ENCODE assay signal across 17 cellular contexts in the genomic region with DNA sequence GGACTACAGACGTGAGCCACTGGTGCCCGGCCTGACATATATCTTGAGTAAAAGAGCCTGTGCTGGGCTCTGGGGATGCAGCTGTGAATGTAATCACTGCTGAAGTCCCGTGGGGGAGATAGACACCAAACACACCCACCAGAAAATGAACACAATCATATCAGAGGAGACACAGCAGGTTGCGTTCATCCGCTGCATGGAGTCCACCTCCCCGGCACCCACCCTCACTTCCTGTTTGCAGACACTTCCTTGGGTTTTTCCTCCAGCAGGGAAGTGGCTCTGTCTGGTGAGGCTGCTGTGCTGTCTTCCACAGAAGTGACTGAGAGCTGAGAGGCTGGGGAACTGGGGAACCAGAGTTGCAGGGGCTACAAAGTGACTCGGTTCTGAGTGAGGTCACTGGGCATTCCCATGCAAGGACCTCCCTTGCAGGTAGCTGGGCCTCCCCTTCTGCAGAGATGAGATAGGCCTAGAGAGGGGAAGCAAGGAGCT. TPM values are rescaled to one million over a fixed set of nuclear protein-coding genes. Genes with fewer than 3 reads are reported as not detected.
A peak's percentile ranks its signal among the peaks of the same experiment; 100 is the strongest.
DNase-seq lines count a peak whose midpoint lies in the region; ATAC-seq and TF ChIP-seq lines count a peak whose summit lies in the region.
"Had no signal": no experiment of that assay in that cellular context is flagged by ENCODE, and none has a peak within 500 bp of the region (broad histone marks: within the 10 kb centered on the region; RNA-seq: fewer than 3 reads in every experiment).

No MANE protein-coding gene starts in this region.

- H3K27ac Mint-ChIP-seq in stimulated activated naive CD8-positive, alpha-beta T cell treated with anti-CD3 and anti-CD28 coated beads, Interleukin-15, amount 100 ng/mL, for 72 hours = peak overlapping the region in 1 of 2 donors; percentile 55
- peak overlapping the region; percentile 54 for H3K27ac Mint-ChIP-seq in activated naive CD8-positive, alpha-beta T cell treated with anti-CD3 and anti-CD28 coated beads, Interleukin-2, amount 50 U/mL, for 24 hours
- H3K27ac Mint-ChIP-seq in mesothelial cell of epicardium = no peak overlapping the region

- intact Hi-C loops in left lung (cut with DNase I) = no loop called here

- peaks cover 29% of the 10 kb centered on the region for H3K4me1 Mint-ChIP-seq in stimulated activated naive CD8-positive, alpha-beta T cell treated with anti-CD3 and anti-CD28 coated beads, Interleukin-15, amount 100 ng/mL, for 72 hours
- peaks cover 3% of the 10 kb centered on the region for H3K4me1 Mint-ChIP-seq in activated naive CD8-positive, alpha-beta T cell treated with anti-CD3 and anti-CD28 coated beads, Interleukin-2, amount 50 U/mL, for 24 hours
- H3K4me1 Mint-ChIP-seq in mesothelial cell of epicardium = peaks cover 17% of the 10 kb centered on the region

- H3K4me3 ChIP-seq in left lung = no peak overlapping the region
- H3K4me3 ChIP-seq: thoracic aorta had no signal

- H3K27ac ChIP-seq in left lung (peak overlapping the region; percentile 26 to 45), substantia nigra (ENCODE audit: low read depth, low read length, poor library complexity, severe bottlenecking) (no peak overlapping the region)
- H3K27ac ChIP-seq: thoracic aorta had no signal

- H3K36me3 ChIP-seq in left lung = peaks cover 0 to 61% of the 10 kb centered on the region in 2 donors

- no peaks in the 10 kb centered on the region for H3K36me3 Mint-ChIP-seq in activated naive CD8-positive, alpha-beta T cell treated with anti-CD3 and anti-CD28 coated beads, Interleukin-2, amount 50 U/mL, for 24 hours (ENCODE audit: low read depth)
- H3K36me3 Mint-ChIP-seq in mesothelial cell of epicardium = peaks cover 13% of the 10 kb centered on the region

- no peaks in the 10 kb centered on the region for H3K27me3 Mint-ChIP-seq in stimulated activated naive CD8-positive, alpha-beta T cell treated with anti-CD3 and anti-CD28 coated beads, Interleukin-15, amount 100 ng/mL, for 72 hours
- H3K27me3 Mint-ChIP-seq in activated naive CD8-positive, alpha-beta T cell treated with anti-CD3 and anti-CD28 coated beads, Interleukin-2, amount 50 U/mL, for 24 hours = no peaks in the 10 kb centered on the region
- H3K27me3 Mint-ChIP-seq in mesothelial cell of epicardium (ENCODE audit: low read depth) = no peaks in the 10 kb centered on the region

- no peaks in the 10 kb centered on the region for H3K9me3 ChIP-seq in left lung
- H3K9me3 ChIP-seq: thoracic aorta had no signal

- TF ChIP-seq CTCF in left lung (IDR thresholded peaks at IDR 0.05) = no peak
- no peak for TF ChIP-seq CTCF in mesothelial cell of epicardium (IDR thresholded peaks at IDR 0.05; ENCODE audit: unreplicated experiment)

- H3K4me3 Mint-ChIP-seq in stimulated activated naive CD8-positive, alpha-beta T cell treated with anti-CD3 and anti-CD28 coated beads, Interleukin-15, amount 100 ng/mL, for 72 hours = no peak overlapping the region
- H3K4me3 Mint-ChIP-seq in activated naive CD8-positive, alpha-beta T cell treated with anti-CD3 and anti-CD28 coated beads, Interleukin-2, amount 50 U/mL, for 24 hours = no peak overlapping the region
- H3K4me3 Mint-ChIP-seq in mesothelial cell of epicardium = no peak overlapping the region
- H3K4me3 Mint-ChIP-seq: neural crest cell had no signal

- no peaks in the 10 kb centered on the region for H3K27me3 ChIP-seq in left lung

- no peaks in the 10 kb centered on the region for H3K9me3 Mint-ChIP-seq in stimulated activated naive CD8-positive, alpha-beta T cell treated with anti-CD3 and anti-CD28 coated beads, Interleukin-15, amount 100 ng/mL, for 72 hours
- no peaks in the 10 kb centered on the region for H3K9me3 Mint-ChIP-seq in activated naive CD8-positive, alpha-beta T cell treated with anti-CD3 and anti-CD28 coated beads, Interleukin-2, amount 50 U/mL, for 24 hours
- H3K9me3 Mint-ChIP-seq in mesothelial cell of epicardium = no peaks in the 10 kb centered on the region
- H3K9me3 Mint-ChIP-seq: neural crest cell had no signal

- H3K4me1 ChIP-seq in left lung = peaks cover 0 to 29% of the 10 kb centered on the region in 2 donors

- peak; percentile 34 for ATAC-seq in stimulated activated naive CD8-positive, alpha-beta T cell treated with anti-CD3 and anti-CD28 coated beads, Interleukin-15, Interleukin-2, amounts not matched to agents 100 U/mL and 50 U/mL, for 24 hours
- ATAC-seq in stimulated activated naive CD8-positive, alpha-beta T cell treated with anti-CD3 and anti-CD28 coated beads, Interleukin-15, amount 100 ng/mL, for 72 hours = no peak
- ATAC-seq in activated naive CD8-positive, alpha-beta T cell treated with anti-CD3 and anti-CD28 coated beads, Interleukin-2, amount 50 U/mL, for 24 hours = peak; percentile 21
- ATAC-seq in left lung (no peak), GM21737 (IDR thresholded peaks at IDR 0.05; ENCODE audit: unreplicated experiment) (no peak), GM21786 (IDR thresholded peaks at IDR 0.05; ENCODE audit: unreplicated experiment) (no peak)

- DNase-seq in stimulated activated naive CD8-positive, alpha-beta T cell treated with anti-CD3 and anti-CD28 coated beads, Interleukin-15, Interleukin-2, amounts not matched to agents 100 U/mL and 50 U/mL, for 24 hours = no peak
- no peak for DNase-seq in stimulated activated naive CD8-positive, alpha-beta T cell treated with anti-CD3 and anti-CD28 coated beads, Interleukin-15, amount 100 ng/mL, for 72 hours
- DNase-seq in activated naive CD8-positive, alpha-beta T cell treated with anti-CD3 and anti-CD28 coated beads, Interleukin-2, amount 50 U/mL, for 24 hours = no peak
- DNase-seq in left lung = no peak
- DNase-seq in mesothelial cell of epicardium (ENCODE audit: low spot score in 2 of 2, unreplicated experiment in 2 of 2) = no peak
- DNase-seq in substantia nigra (lab: John Stamatoyannopoulos, UW) = no peak
- DNase-seq: activated CD4-positive, alpha-beta T cell treated with anti-CD3 and anti-CD28 coated beads for 4 hours; activated CD8-positive, alpha-beta memory T cell treated with anti-CD3 and anti-CD28 coated beads, Interleukin-2, amount 50 U/mL, for 48 hours; NCI-H1048; NCI-H510A; RPMI8226 had no signal

RNA-seq across cellular contexts. Expression of a gene that starts 7.2 kb away (rescaled TPM):
- total RNA-seq in left lung (10 to 100 TPM; 35.8 to 36.8 TPM), mesothelial cell of epicardium (47.2 to 51.7 TPM (median 48.2 TPM) in 3 replicates)

RNA-seq across cellular contexts. Expression of a gene that starts 40.1 kb away (rescaled TPM):
- under 1 TPM; 0.26 to 0.65 TPM for total RNA-seq in left lung
- total RNA-seq in mesothelial cell of epicardium = 0.31 to 0.40 TPM in 2 of 3 replicates, not detected in the other
- total RNA-seq: kidney epithelial cell, mesenteric fat pad, thoracic aorta had no signal

RNA-seq across cellular contexts. Expression of a gene that starts 40.2 kb away (rescaled TPM):
- 10 to 100 TPM; 58.3 to 64.9 TPM for total RNA-seq in left lung
- total RNA-seq in mesothelial cell of epicardium = 63.8 to 70.0 TPM (median 66.3 TPM) in 3 replicates

Comparison
In these comparisons a context has a peak if more than half of its experiments do, and no peak if none do; other contexts are left out.
1. ATAC-seq: peak in stimulated activated naive CD8-positive, alpha-beta T cell treated with anti-CD3 and anti-CD28 coated beads, Interleukin-15, Interleukin-2, amounts not matched to agents 100 U/mL and 50 U/mL, for 24 hours (single experiment) and activated naive CD8-positive, alpha-beta T cell treated with anti-CD3 and anti-CD28 coated beads, Interleukin-2, amount 50 U/mL, for 24 hours (single experiment); none in stimulated activated naive CD8-positive, alpha-beta T cell treated with anti-CD3 and anti-CD28 coated beads, Interleukin-15, amount 100 ng/mL, for 72 hours (single experiment), left lung (single experiment), GM21737 (single experiment) and GM21786 (single experiment).